14 cellular contexts compared by ENCODE assay signal in the genomic region with DNA sequence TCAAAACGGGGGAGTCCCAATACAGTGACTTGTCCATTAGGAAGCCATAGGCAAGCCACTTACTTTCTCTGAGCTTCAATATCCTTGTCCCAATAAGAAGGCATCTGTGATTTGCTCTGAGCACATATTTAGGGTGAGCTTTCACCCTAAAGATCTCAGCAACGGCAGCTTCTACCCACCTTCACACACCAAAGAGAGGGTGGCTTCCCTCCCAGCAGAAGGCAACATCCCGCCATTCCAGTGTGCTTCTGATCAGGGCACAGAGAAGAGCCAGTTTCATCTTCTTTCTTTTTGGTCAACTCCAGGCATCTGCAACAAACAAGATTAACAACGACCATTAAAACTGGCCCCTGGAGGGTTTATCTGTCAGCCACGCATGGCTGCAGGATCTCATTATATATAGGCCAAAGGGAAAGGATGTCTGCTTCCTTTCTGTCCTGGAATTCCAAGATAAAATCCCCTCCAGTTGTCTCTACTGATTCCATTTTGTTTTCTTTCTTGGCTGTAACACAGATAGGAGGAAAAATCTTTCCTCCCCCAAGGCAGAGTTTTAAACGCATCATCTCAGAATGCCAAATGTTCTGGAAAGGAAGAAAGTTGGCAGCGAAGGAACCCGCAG. TPM values are rescaled to one million over a fixed set of nuclear protein-coding genes. Genes with fewer than 3 reads are reported as not detected.
A peak's percentile ranks its signal among the peaks of the same experiment; 100 is the strongest.
DNase-seq lines count a peak whose midpoint lies in the region; TF ChIP-seq lines count a peak whose summit lies in the region.
"Had no signal": no experiment of that assay in that cellular context is flagged by ENCODE, and none has a peak within 500 bp of the region (broad histone marks: within the 10 kb centered on the region; RNA-seq: fewer than 3 reads in every experiment).

No MANE protein-coding gene starts in this region.

- H3K27me3 ChIP-seq in neuronal stem cell (ENCODE audit: control insufficient read depth in 3 of 3, insufficient read depth in 3 of 3, low read depth in 1 of 3, low read length in 3 of 3) = no peaks in the 10 kb centered on the region
- H3K27me3 ChIP-seq: testis had no signal

- peaks cover 0 to 16% of the 10 kb centered on the region in 2 donors for H3K4me1 ChIP-seq in neuronal stem cell (ENCODE audit: control insufficient read depth in 2 of 2, insufficient read depth in 1 of 2, low read depth in 1 of 2, low read length in 2 of 2)
- H3K4me1 ChIP-seq: testis had no signal

- no peaks in the 10 kb centered on the region for H3K9me3 ChIP-seq in neuronal stem cell (replicated peaks in 1 of 2; ENCODE audit: control insufficient read depth in 2 of 2, insufficient read depth in 1 of 2, low read depth in 1 of 2, low read length in 2 of 2)
- H3K9me3 ChIP-seq: testis had no signal

- no CpG with 5 or more reads among the region's 8 CpGs for WGBS in neuronal stem cell (ENCODE audit: extremely low coverage in 2 of 2, insufficient read length in 2 of 2, insufficient replicate concordance in 1 of 2), 2 donors

- no peak overlapping the region for H4K8ac ChIP-seq in neuronal stem cell (ENCODE audit: low read depth, low read length)

- DNase-seq in Calu3 = no peak
- peak; percentile 58 for DNase-seq in NCI-H82 (lab: John Stamatoyannopoulos, UW)
- peak; percentile 22 for DNase-seq in coronary artery (ENCODE audit: low spot score)
- DNase-seq in neuronal stem cell (ENCODE audit: low spot score) = no peak
- DNase-seq in medulla oblongata (ENCODE audit: extremely low spot score) = no peak
- no peak for DNase-seq in mucosa of gallbladder (ENCODE audit: low spot score)
- no peak for DNase-seq in effector CD4-positive, alpha-beta T cell
- DNase-seq: hypothalamus, mammary epithelial cell, NCI-H187, testis had no signal

- no peak for TF ChIP-seq CTCF in Calu3 (IDR thresholded peaks at IDR 0.05; ENCODE audit: unreplicated experiment)
- no peak for TF ChIP-seq CTCF in coronary artery (IDR thresholded peaks at IDR 0.05)

- no peaks in the 10 kb centered on the region for H3K9me3 Mint-ChIP-seq in Calu3 (ENCODE audit: low read depth, unreplicated experiment)

- H3K36me3 ChIP-seq in neuronal stem cell (replicated peaks in 1 of 2; ENCODE audit: control insufficient read depth in 2 of 2, insufficient read depth in 2 of 2, low read length in 2 of 2) = no peaks in the 10 kb centered on the region

- H2BK12ac ChIP-seq in neuronal stem cell (ENCODE audit: low read length) = no peak overlapping the region

- H3K23ac ChIP-seq in neuronal stem cell (ENCODE audit: low read depth, low read length, poor library complexity) = no peak overlapping the region

- peak overlapping the region; percentile 88 for H3K4me3 Mint-ChIP-seq in Calu3 (ENCODE audit: low read depth, unreplicated experiment)

- no peak overlapping the region for H3K27ac Mint-ChIP-seq in Calu3 (ENCODE audit: unreplicated experiment)

- no peak overlapping the region for H3K4me2 ChIP-seq in neuronal stem cell (ENCODE audit: insufficient read depth, low read length, poor library complexity, severe bottlenecking)

- no peak overlapping the region for H3K14ac ChIP-seq in neuronal stem cell (ENCODE audit: low read length)

- H3K36me3 Mint-ChIP-seq in Calu3 (ENCODE audit: insufficient read depth, unreplicated experiment) = peaks cover 12% of the 10 kb centered on the region

- intact Hi-C loops in Calu3 (cut with micrococcal nuclease; ENCODE audit: unreplicated experiment) = loop anchor here (10.0 kb wide), 1 partner anchor 272 kb away; no protein-coding TSS in a partner anchor

- H3K79me1 ChIP-seq in neuronal stem cell (ENCODE audit: low read depth, low read length) = peaks cover 4% of the 10 kb centered on the region

- no peak overlapping the region for H4K91ac ChIP-seq in neuronal stem cell (ENCODE audit: low read depth, low read length, poor library complexity)

- H3K27me3 Mint-ChIP-seq in Calu3 (ENCODE audit: unreplicated experiment) = peaks cover 25% of the 10 kb centered on the region

- peaks cover 21% of the 10 kb centered on the region for H3K4me1 Mint-ChIP-seq in Calu3 (ENCODE audit: low read depth, unreplicated experiment)

- H3K4me3 ChIP-seq in coronary artery (no peak overlapping the region), neuronal stem cell (ENCODE audit: low read length in 2 of 2) (no peak overlapping the region)
- H3K4me3 ChIP-seq: testis had no signal

- H3K9ac ChIP-seq in neuronal stem cell (ENCODE audit: low read depth, low read length, poor library complexity) = no peak overlapping the region

- BruUV-seq in Calu3 (replicated peaks; lab: Mats Ljungman, UMichigan) = no TSS peak

- no peak overlapping the region for H3K4ac ChIP-seq in neuronal stem cell (ENCODE audit: low read length)

- CTCF ChIA-PET in Calu3 (lab: Charles Lee) = interaction anchor here (0.9 kb wide), 1 partner anchor 32 kb away, joined by 3 read pairs; no protein-coding TSS in a partner anchor

- no peak overlapping the region for H2AK5ac ChIP-seq in neuronal stem cell (ENCODE audit: low read depth, low read length)

- H3K27ac ChIP-seq in coronary artery = no peak overlapping the region
- H3K27ac ChIP-seq in neuronal stem cell (replicated peaks; ENCODE audit: low read length) = no peak overlapping the region

- no peak overlapping the region for H2AFZ ChIP-seq in neuronal stem cell (ENCODE audit: low read length)

- no peak overlapping the region for H2BK5ac ChIP-seq in neuronal stem cell (ENCODE audit: low read length)

- no peak overlapping the region for H2BK120ac ChIP-seq in neuronal stem cell (ENCODE audit: low read depth, low read length)

- peak overlapping the region; percentile 57 for H3K18ac ChIP-seq in neuronal stem cell (ENCODE audit: low read length)

- H2BK15ac ChIP-seq in neuronal stem cell (ENCODE audit: low read length) = no peak overlapping the region

RNA-seq across cellular contexts. Expression of a gene that starts 0.5 kb away (rescaled TPM):
- total RNA-seq in Calu3 (2022) (0.24 TPM in 1 of 2 replicates, not detected in the other), mucosa of gallbladder (not detected)
- 0.04 TPM for polyA plus RNA-seq in neuronal stem cell (2013, experiment 1 of 2)
- polyA plus RNA-seq in neuronal stem cell (2013, experiment 2 of 2) = 0.04 TPM
- total RNA-seq: epithelial cell of proximal tubule, HepG2, pulmonary artery endothelial cell had no signal
- polyA plus RNA-seq: HepG2 had no signal

Comparison
In these comparisons a context has a peak if more than half of its experiments do, and no peak if none do; other contexts are left out.
1. DNase-seq: peak in NCI-H82 (single experiment) and coronary artery (single experiment); none in Calu3 (single experiment), neuronal stem cell (single experiment), medulla oblongata (single experiment), mucosa of gallbladder (single experiment) and effector CD4-positive, alpha-beta T cell (single experiment).